In genomic region chr1:201538618-201539551, GRCh38 we compare ENCODE assay signal across 8 cellular contexts. TPM values are rescaled to one million over a fixed set of nuclear protein-coding genes. Genes with fewer than 3 reads are reported as not detected.
A peak's percentile ranks its signal among the peaks of the same experiment; 100 is the strongest.
DNase-seq lines count a peak whose midpoint lies in the region; FAIRE-seq and TF ChIP-seq lines count a peak whose summit lies in the region.

NAV1 (plus strand) TSS chr1:201539127; CDS start chr1:201622885, 83,758 bp downstream.

- peaks cover 50% of the 10 kb centered on the region for H3K4me1 ChIP-seq in PC-9 (replicated peaks; ENCODE audit: insufficient read depth)
- H3K4me1 ChIP-seq in kidney (ENCODE audit: control insufficient read depth in 1 of 2, insufficient read depth in 1 of 2, low read depth in 1 of 2, low read length in 2 of 2), result peaks cover 0 to 8% of the 10 kb centered on the region in 2 donors
- H3K4me1 ChIP-seq in skeletal muscle tissue (ENCODE audit: control insufficient read depth in 3 of 3, insufficient read depth in 3 of 3, low read length in 3 of 3), result peaks cover 36 to 47% (median 43%) of the 10 kb centered on the region in 3 donors

- H3K36me3 ChIP-seq in GM06990 (ENCODE audit: control insufficient read depth, insufficient read depth, low read length) (no peaks in the 10 kb centered on the region), PC-9 (ENCODE audit: low read depth) (no peaks in the 10 kb centered on the region), kidney (ENCODE audit: control insufficient read depth in 1 of 2, insufficient read depth in 2 of 2, low read length in 2 of 2) (no peaks in the 10 kb centered on the region), skeletal muscle tissue (ENCODE audit: control insufficient read depth in 3 of 3, insufficient read depth in 3 of 3, low read length in 3 of 3) (no peaks in the 10 kb centered on the region)

- H3K27me3 ChIP-seq in AG04450 (ENCODE audit: control insufficient read depth, insufficient read depth, low read length), result no peaks in the 10 kb centered on the region
- H3K27me3 ChIP-seq in GM06990 (replicated peaks; ENCODE audit: control insufficient read depth, insufficient read depth, low read length), result peaks cover 5% of the 10 kb centered on the region
- no peaks in the 10 kb centered on the region for H3K27me3 ChIP-seq in PC-9 (ENCODE audit: insufficient read depth, low read depth)
- peaks cover 22 to 42% (median 41%) of the 10 kb centered on the region in 3 donors for H3K27me3 ChIP-seq in skeletal muscle tissue (ENCODE audit: control insufficient read depth in 3 of 3, insufficient read depth in 3 of 3, low read length in 3 of 3)

- CTCF ChIA-PET in AG04450 (lab: Charles Lee), result interaction anchor here (0.6 to 1.7 kb wide), 2 partner anchors 254 to 344 kb away, joined by 4 to 6 read pairs; no protein-coding TSS in a partner anchor
- CTCF ChIA-PET in PC-9 (lab: Charles Lee), result interaction anchor here (0.6 kb wide), 2 partner anchors 27 to 254 kb away, joined by 3 read pairs; no protein-coding TSS in a partner anchor

- H3K79me2 ChIP-seq in PC-9 (ENCODE audit: low read depth), result 0 out of 2 replicates have a peak, but pooled peaks cover 8% of the 10 kb centered on the region

- no peak for FAIRE-seq in kidney (lab: Jason Lieb, UNC)

- peaks cover 26% of the 10 kb centered on the region; the same call in 1 of the 2 replicates for H3F3A ChIP-seq in PC-9 (ENCODE audit: insufficient read depth, low read depth)

- no peak for TF ChIP-seq CTCF in AG04450 (IDR thresholded peaks at IDR 0.05; ENCODE audit: low read depth, low read length)
- no peak for TF ChIP-seq CTCF in GM06990 (IDR thresholded peaks at IDR 0.05; ENCODE audit: insufficient read depth, low read length, poor library complexity, severe bottlenecking)
- no peak for TF ChIP-seq CTCF in PC-9 (conservative IDR thresholded peaks at IDR 0.05)
- no peak for TF ChIP-seq CTCF in choroid plexus epithelial cell (conservative IDR thresholded peaks at IDR 0.05; ENCODE audit: low read depth, low read length)
- no peak for TF ChIP-seq CTCF in kidney (IDR thresholded peaks at IDR 0.05; ENCODE audit: borderline replicate concordance, extremely low read depth, insufficient read depth)

- peak within 1 kb of the TSS; percentile 86 for H3K4me2 ChIP-seq in PC-9

- H3K27ac ChIP-seq in AG04450 (ENCODE audit: low read depth, low read length) (peak within 1 kb of the TSS; percentile 79), PC-9 (peak within 1 kb of the TSS; percentile 35), kidney (ENCODE audit: low read depth in 2 of 2, low read length in 2 of 2) (peak within 1 kb of the TSS; percentile 60 to 66), skeletal muscle tissue (ENCODE audit: low read depth, low read length) (peak within 1 kb of the TSS; percentile 74)

- BruUV-seq in PC-9 (replicated peaks; lab: Mats Ljungman, UMichigan), result no TSS peak

- DNase-seq in AG04450 (ENCODE audit: low read depth, low spot score) (no peak), GM06990 (ENCODE audit: extremely low read depth, insufficient read length) (no peak), PC-9 (peak; percentile 64 to 74), choroid plexus epithelial cell (ENCODE audit: low read depth) (no peak), kidney (peak; percentile 89), pons (ENCODE audit: low spot score) (no peak)
- no peak for DNase-seq in stimulated activated CD4-positive, alpha-beta T cell treated with anti-CD3 and anti-CD28 coated beads, Interleukin-4, amount 100 ng/mL, for 4 hours

- intact Hi-C loops in PC-9 (cut with micrococcal nuclease; ENCODE audit: unreplicated experiment) (no loop called here), kidney (cut with DNase I) (no loop called here)

- no peaks in the 10 kb centered on the region for H3K9me3 ChIP-seq in AG04450 (ENCODE audit: control insufficient read depth, insufficient read depth, low read length)
- H3K9me3 ChIP-seq in PC-9 (ENCODE audit: insufficient read depth, low read depth), result no peaks in the 10 kb centered on the region; the same call in 1 of the 2 replicates
- no peaks in the 10 kb centered on the region for H3K9me3 ChIP-seq in kidney (ENCODE audit: control insufficient read depth in 1 of 2, low read length in 2 of 2)
- H3K9me3 ChIP-seq in skeletal muscle tissue (ENCODE audit: control insufficient read depth in 3 of 3, low read length in 3 of 3), result no peaks in the 10 kb centered on the region

- H4K20me1 ChIP-seq in PC-9 (ENCODE audit: insufficient read depth), result no peaks in the 10 kb centered on the region

- H3K4me3 ChIP-seq in AG04450 (ENCODE audit: low read depth, low read length) (peak within 1 kb of the TSS; percentile 77), GM06990 (replicated peaks; ENCODE audit: low read depth, low read length) (peak within 1 kb of the TSS; percentile 50), PC-9 (peak within 1 kb of the TSS; percentile 81), choroid plexus epithelial cell (ENCODE audit: low read depth, low read length) (peak within 1 kb of the TSS; percentile 71), kidney (ENCODE audit: low read length in 2 of 2) (peak within 1 kb of the TSS; percentile 47 to 66), skeletal muscle tissue (ENCODE audit: low read length in 3 of 3) (peak within 1 kb of the TSS; percentile 69 to 83 (median 71))

- POLR2A ChIA-PET in AG04450 (lab: Yijun Ruan, JAX), result interaction anchor here (0.8 to 0.9 kb wide), 2 partner anchors 15 to 118 kb away, joined by 3 read pairs; no protein-coding TSS in a partner anchor
- POLR2A ChIA-PET in PC-9 (lab: Charles Lee; ENCODE audit: unreplicated experiment), result interaction anchor here (0.6 kb wide), 1 partner anchor 203 kb away, joined by 4 read pairs; no protein-coding TSS in a partner anchor

- H3K9me2 ChIP-seq in PC-9 (ENCODE audit: insufficient read depth), result no peaks in the 10 kb centered on the region

- peak within 1 kb of the TSS; percentile 87 for H2AFZ ChIP-seq in PC-9

- peak within 1 kb of the TSS; percentile 29 to 51 for H3K9ac ChIP-seq in kidney (ENCODE audit: low read length in 2 of 2)
- H3K9ac ChIP-seq in skeletal muscle tissue (ENCODE audit: low read depth in 1 of 3, low read length in 3 of 3), result peak within 1 kb of the TSS; percentile 59 to 74 (median 63)

RNA-seq across cellular contexts. Expression of gene NAV1, which starts in this region (rescaled TPM):
- polyA plus RNA-seq in AG04450 (2011; rRNA removed), result 17.5 and 23.0 TPM in 2 replicates
- 44.0 and 55.7 TPM in 2 replicates for polyA minus RNA-seq in AG04450 (2011; rRNA and poly(A)+ RNA removed)
- 44.5 and 45.3 TPM in 2 replicates for total RNA-seq in PC-9 (2021)
- 23.0 TPM for total RNA-seq in kidney
- polyA plus RNA-seq in kidney (ENCODE audit: insufficient read depth, low read depth, low replicate concordance), result 1.7 TPM
- 11.0 TPM for total RNA-seq in skeletal muscle tissue

Comparison
In these comparisons a context has a peak if more than half of its experiments do, and no peak if none do; other contexts are left out.
1. DNase-seq: peak in PC-9 (2 of 2) and kidney (single experiment); none in AG04450 (single experiment), GM06990 (single experiment), choroid plexus epithelial cell (single experiment), stimulated activated CD4-positive, alpha-beta T cell treated with anti-CD3 and anti-CD28 coated beads, Interleukin-4, amount 100 ng/mL, for 4 hours (0 of 2) and pons (single experiment).
2. Peak in every context shown above with its lines, with median percentiles within 50 percentile points of each other: H3K27ac ChIP-seq and H3K4me3 ChIP-seq.